ENCODE assay signal across 10 cellular contexts in the genomic region with DNA sequence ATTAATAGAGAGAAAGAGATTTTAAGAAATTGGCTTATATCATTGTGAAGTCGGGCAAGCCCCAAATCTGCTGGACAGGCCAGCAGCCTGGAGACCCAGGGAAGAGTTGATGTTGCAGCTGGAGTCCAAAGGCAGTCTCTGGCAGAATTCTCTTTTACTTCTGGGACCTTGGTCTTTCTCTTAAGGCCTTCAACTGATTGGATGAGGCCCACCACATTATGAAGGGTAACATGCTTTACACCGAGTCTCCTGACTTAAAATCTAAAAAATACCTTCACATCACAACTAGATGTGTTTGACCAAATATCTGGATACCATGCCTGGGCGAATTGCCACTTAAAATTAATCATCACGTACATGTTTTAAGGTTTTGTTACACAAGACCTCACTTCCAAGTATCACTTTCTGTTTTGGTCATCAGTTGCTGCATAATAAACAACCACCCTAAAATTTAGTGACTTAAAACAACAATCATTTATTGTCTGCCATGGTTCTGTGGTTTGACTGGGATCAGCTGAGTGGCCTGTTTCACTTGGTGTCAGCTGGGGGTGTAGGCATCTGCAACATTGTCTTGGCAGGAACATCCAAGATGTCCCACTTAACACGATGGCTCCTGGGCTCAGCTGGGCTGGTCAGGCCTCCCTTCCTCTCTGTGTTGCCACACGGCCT. TPM values are rescaled to one million over a fixed set of nuclear protein-coding genes. Genes with fewer than 3 reads are reported as not detected.
DNase-seq lines count a peak whose midpoint lies in the region; ATAC-seq and TF ChIP-seq lines count a peak whose summit lies in the region.
"Had no signal": no experiment of that assay in that cellular context is flagged by ENCODE, and none has a peak within 500 bp of the region (broad histone marks: within the 10 kb centered on the region; RNA-seq: fewer than 3 reads in every experiment).

No MANE protein-coding gene starts in this region.

- 72 to 84% methylated on average over 4 to 6 of the region's 6 CpGs for WGBS in transverse colon (ENCODE audit: low coverage in 1 of 2), 2 donors

- POLR2A ChIA-PET in activated CD8-positive, alpha-beta T cell treated with anti-CD3 and anti-CD28 coated beads, Interleukin-2, amount 10 ng/mL, durations not matched to agents 7 days and 5 days (lab: Charles Lee): interaction anchor here (1.1 to 6.5 kb wide), 2 partner anchors 15 to 25 kb away, joined by 3 to 38 read pairs; no protein-coding TSS in a partner anchor

- H3K27ac ChIP-seq in transverse colon: no peak overlapping the region
- H3K27ac ChIP-seq: esophagus muscularis mucosa had no signal

- peak overlapping the region; percentile 38 for H3K4me3 Mint-ChIP-seq in activated CD8-positive, alpha-beta T cell treated with anti-CD3 and anti-CD28 coated beads, Interleukin-2, amount 10 ng/mL, durations not matched to agents 7 days and 5 days

- no peak overlapping the region for H3K4me3 ChIP-seq in transverse colon
- H3K4me3 ChIP-seq: esophagus muscularis mucosa had no signal

- H3K4me1 ChIP-seq in transverse colon: peaks cover 0 to 24% (median 10%) of the 10 kb centered on the region in 4 donors

- no peaks in the 10 kb centered on the region for H3K27me3 ChIP-seq in transverse colon

- ATAC-seq in HG03159 (IDR thresholded peaks at IDR 0.05; ENCODE audit: unreplicated experiment): peak; percentile 22
- ATAC-seq in activated CD8-positive, alpha-beta T cell treated with anti-CD3 and anti-CD28 coated beads, Interleukin-2, amount 10 ng/mL, durations not matched to agents 7 days and 5 days: no peak

- intact Hi-C loops in transverse colon (cut with DNase I; ENCODE audit: low total_unique reads): no loop called here

- TF ChIP-seq CTCF in transverse colon (IDR thresholded peaks at IDR 0.05): no peak

- CTCF ChIA-PET in activated CD8-positive, alpha-beta T cell treated with anti-CD3 and anti-CD28 coated beads, Interleukin-2, amount 10 ng/mL, durations not matched to agents 7 days and 5 days (lab: Charles Lee): interaction anchor here (0.7 to 2.9 kb wide), 5 partner anchors 10 to 29 kb away, joined by 3 to 20 read pairs (median 4); no protein-coding TSS in a partner anchor

- no peaks in the 10 kb centered on the region for H3K9me3 ChIP-seq in transverse colon
- H3K9me3 ChIP-seq: esophagus muscularis mucosa had no signal

- peak; percentile 41 for DNase-seq in stimulated activated CD4-positive, alpha-beta T cell treated with anti-CD3 and anti-CD28 coated beads, Interleukin-4, amount 100 ng/mL, for 24 hours
- DNase-seq in stimulated activated CD4-positive, alpha-beta T cell treated with anti-CD3 and anti-CD28 coated beads, Interleukin-2, amount 100 ng/mL, for 48 hours: no peak
- DNase-seq in activated CD8-positive, alpha-beta T cell treated with anti-CD3 and anti-CD28 coated beads, Interleukin-2, amount 10 ng/mL, durations not matched to agents 7 days and 5 days: no peak
- DNase-seq in transverse colon: peak; percentile 26
- DNase-seq in 8988T: no peak
- DNase-seq in NCI-H82 treated with DMSO at 0.1 percent for 48 hours (lab: John Stamatoyannopoulos, UW; ENCODE audit: unreplicated experiment): no peak
- DNase-seq in RKO (ENCODE audit: low spot score): no peak
- DNase-seq: CD4-positive, alpha-beta memory T cell had no signal

- H3K9me3 Mint-ChIP-seq in activated CD8-positive, alpha-beta T cell treated with anti-CD3 and anti-CD28 coated beads, Interleukin-2, amount 10 ng/mL, durations not matched to agents 7 days and 5 days (ENCODE audit: insufficient read depth): no peaks in the 10 kb centered on the region
- H3K9me3 Mint-ChIP-seq: CD4-positive, alpha-beta memory T cell had no signal

- H3K36me3 Mint-ChIP-seq in activated CD8-positive, alpha-beta T cell treated with anti-CD3 and anti-CD28 coated beads, Interleukin-2, amount 10 ng/mL, durations not matched to agents 7 days and 5 days (ENCODE audit: low read depth): peaks cover 76% of the 10 kb centered on the region

- H3K4me1 Mint-ChIP-seq in activated CD8-positive, alpha-beta T cell treated with anti-CD3 and anti-CD28 coated beads, Interleukin-2, amount 10 ng/mL, durations not matched to agents 7 days and 5 days (ENCODE audit: low read depth): peaks cover 80% of the 10 kb centered on the region

- no peak for TF ChIP-seq POLR2A in transverse colon (IDR thresholded peaks at IDR 0.05)

- no peak for TF ChIP-seq EP300 in transverse colon (IDR thresholded peaks at IDR 0.05; ENCODE audit: low read depth)

- in situ Hi-C loops in transverse colon (cut with MboI; ENCODE audit: low pct_ligation_motif_present in 1 of 4, low pct_unique_long_range_greater_than_20kb in 1 of 4, low sequenced_read_pairs in 3 of 4): no loop called here

- H3K27ac Mint-ChIP-seq in activated CD8-positive, alpha-beta T cell treated with anti-CD3 and anti-CD28 coated beads, Interleukin-2, amount 10 ng/mL, durations not matched to agents 7 days and 5 days: peak overlapping the region; percentile 70

- no peaks in the 10 kb centered on the region for H3K36me3 ChIP-seq in transverse colon
- H3K36me3 ChIP-seq: esophagus muscularis mucosa had no signal

- H3K27me3 Mint-ChIP-seq in activated CD8-positive, alpha-beta T cell treated with anti-CD3 and anti-CD28 coated beads, Interleukin-2, amount 10 ng/mL, durations not matched to agents 7 days and 5 days (ENCODE audit: low read depth): no peaks in the 10 kb centered on the region

RNA-seq across cellular contexts. Expression of gene CD38, which starts 3.4 kb away (rescaled TPM):
- total RNA-seq in activated CD8-positive, alpha-beta T cell treated with anti-CD3 and anti-CD28 coated beads, Interleukin-2, amount 10 ng/mL, durations not matched to agents 7 days and 5 days: 10 to 100 TPM; 88.8 to 93.4 TPM
- 1 to 10 TPM in 3 of 4 donors, not detected in 1; 2.7 to 7.5 (median 3.4) TPM for total RNA-seq in transverse colon

Comparison
In these comparisons a context has a peak if more than half of its experiments do, and no peak if none do; other contexts are left out.
1. DNase-seq: peak in stimulated activated CD4-positive, alpha-beta T cell treated with anti-CD3 and anti-CD28 coated beads, Interleukin-4, amount 100 ng/mL, for 24 hours (single experiment) and transverse colon (single experiment); none in stimulated activated CD4-positive, alpha-beta T cell treated with anti-CD3 and anti-CD28 coated beads, Interleukin-2, amount 100 ng/mL, for 48 hours (0 of 2), activated CD8-positive, alpha-beta T cell treated with anti-CD3 and anti-CD28 coated beads, Interleukin-2, amount 10 ng/mL, durations not matched to agents 7 days and 5 days (single experiment), 8988T (single experiment), NCI-H82 treated with DMSO at 0.1 percent for 48 hours (single experiment) and RKO (single experiment).
2. RNA of gene CD38, which starts 3.4 kb away (total RNA-seq): 88.8 to 93.4 TPM in activated CD8-positive, alpha-beta T cell treated with anti-CD3 and anti-CD28 coated beads, Interleukin-2, amount 10 ng/mL, durations not matched to agents 7 days and 5 days; 2.7 to 7.5 TPM in transverse colon; every median in the first group is over 10 times any median in the second.